1 cellular context compared by ENCODE assay signal in genomic region chr4:185311113-185311888, GRCh38.
TF ChIP-seq lines count a peak whose summit lies in the region.

No MANE protein-coding gene starts in this region.

TF ChIP-seq in HCT116, 20 proteins besides CTCF, POLR2A, EP300 and RAD21 (continued from another document):
- TF ChIP-seq REST (IDR thresholded peaks at IDR 0.05; ENCODE audit: low read depth) (no peak), SIN3A (IDR thresholded peaks at IDR 0.05; ENCODE audit: low read depth) (no peak), CBX3 (IDR thresholded peaks at IDR 0.05; ENCODE audit: low read depth) (no peak), ELF1 (IDR thresholded peaks at IDR 0.05; ENCODE audit: borderline replicate concordance, low read depth) (no peak), SRF (IDR thresholded peaks at IDR 0.05; ENCODE audit: low read depth) (no peak), CEBPB (IDR thresholded peaks at IDR 0.05; ENCODE audit: low read depth) (no peak), FOSL1 (IDR thresholded peaks at IDR 0.05; ENCODE audit: low read depth) (no peak), ZNF274 (IDR thresholded peaks at IDR 0.05; ENCODE audit: low read depth, low read length) (no peak), SP1 (IDR thresholded peaks at IDR 0.05; ENCODE audit: low read depth) (no peak), YY1 (IDR thresholded peaks at IDR 0.05; ENCODE audit: extremely low read depth, insufficient replicate concordance, low read depth, low read length) (no peak)
- TF ChIP-seq, protein P1, sequence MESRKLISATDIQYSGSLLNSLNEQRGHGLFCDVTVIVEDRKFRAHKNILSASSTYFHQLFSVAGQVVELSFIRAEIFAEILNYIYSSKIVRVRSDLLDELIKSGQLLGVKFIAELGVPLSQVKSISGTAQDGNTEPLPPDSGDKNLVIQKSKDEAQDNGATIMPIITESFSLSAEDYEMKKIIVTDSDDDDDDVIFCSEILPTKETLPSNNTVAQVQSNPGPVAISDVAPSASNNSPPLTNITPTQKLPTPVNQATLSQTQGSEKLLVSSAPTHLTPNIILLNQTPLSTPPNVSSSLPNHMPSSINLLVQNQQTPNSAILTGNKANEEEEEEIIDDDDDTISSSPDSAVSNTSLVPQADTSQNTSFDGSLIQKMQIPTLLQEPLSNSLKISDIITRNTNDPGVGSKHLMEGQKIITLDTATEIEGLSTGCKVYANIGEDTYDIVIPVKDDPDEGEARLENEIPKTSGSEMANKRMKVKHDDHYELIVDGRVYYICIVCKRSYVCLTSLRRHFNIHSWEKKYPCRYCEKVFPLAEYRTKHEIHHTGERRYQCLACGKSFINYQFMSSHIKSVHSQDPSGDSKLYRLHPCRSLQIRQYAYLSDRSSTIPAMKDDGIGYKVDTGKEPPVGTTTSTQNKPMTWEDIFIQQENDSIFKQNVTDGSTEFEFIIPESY (IDR thresholded peaks at IDR 0.05; ENCODE audit: extremely low read depth, insufficient replicate concordance, low read length) = no peak
